ENCODE assay signal across 15 cellular contexts in the genomic region with DNA sequence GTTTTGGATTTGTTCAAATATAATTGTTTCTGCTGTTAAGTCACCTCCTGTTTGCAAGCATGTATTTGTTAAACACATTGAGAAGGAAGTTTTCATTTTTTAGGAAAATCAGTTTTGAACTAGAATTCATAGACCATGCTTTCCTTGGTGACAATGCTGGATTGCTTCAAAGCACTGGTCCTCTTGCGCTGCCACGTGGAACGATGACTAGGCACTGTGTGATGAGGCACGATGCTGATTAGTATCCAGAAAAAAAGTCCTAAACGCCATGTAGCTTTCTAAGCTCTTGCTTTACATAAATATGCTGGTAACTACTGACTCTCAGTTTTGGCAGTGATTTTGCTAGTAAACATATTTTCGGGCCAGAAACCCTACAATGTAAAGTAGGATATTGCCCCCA.
"Had no signal": no experiment of that assay in that cellular context is flagged by ENCODE, and none has a peak within 500 bp of the region (broad histone marks: within the 10 kb centered on the region; RNA-seq: fewer than 3 reads in every experiment).

No MANE protein-coding gene starts in this region.

- FAIRE-seq: kidney, urothelium cell line had no signal

- ATAC-seq: activated CD4-positive, CD25-positive, alpha-beta regulatory T cell treated with anti-CD3 and anti-CD28 coated beads, Interleukin-2, amount 50 U/mL, for 24 hours; left lung had no signal

- H3K27me3 ChIP-seq: breast epithelium, thyroid gland had no signal

- DNase-seq: activated naive CD4-positive, alpha-beta T cell treated with Interleukin-2 at 50 U/mL for 16 hours; erythroblast; hippocampal formation; kidney; left lung; mammary epithelial cell; naive B cell; stimulated activated CD4-positive, alpha-beta T cell treated with anti-CD3 and anti-CD28 coated beads, Interleukin-12 subunit alpha, Interleukin-12 subunit beta, amount 100 ng/mL, for 4 hours; stimulated activated CD4-positive, alpha-beta T cell treated with anti-CD3 and anti-CD28 coated beads, Interleukin-2, amount 100 ng/mL, for 24 hours; T-helper 9 cell; thyroid gland had no signal

- H3K9me3 ChIP-seq: breast epithelium, left lung, neutrophil, thyroid gland had no signal

- H3K36me3 ChIP-seq: breast epithelium, left lung, neutrophil, thyroid gland had no signal

- H3K4me1 ChIP-seq: breast epithelium, left lung had no signal

- H3K27ac ChIP-seq: breast epithelium, left lung, neutrophil had no signal

- H3K4me3 ChIP-seq: breast epithelium, left lung, thyroid gland had no signal
